ENCODE assay signal across 17 cellular contexts in the genomic region with DNA sequence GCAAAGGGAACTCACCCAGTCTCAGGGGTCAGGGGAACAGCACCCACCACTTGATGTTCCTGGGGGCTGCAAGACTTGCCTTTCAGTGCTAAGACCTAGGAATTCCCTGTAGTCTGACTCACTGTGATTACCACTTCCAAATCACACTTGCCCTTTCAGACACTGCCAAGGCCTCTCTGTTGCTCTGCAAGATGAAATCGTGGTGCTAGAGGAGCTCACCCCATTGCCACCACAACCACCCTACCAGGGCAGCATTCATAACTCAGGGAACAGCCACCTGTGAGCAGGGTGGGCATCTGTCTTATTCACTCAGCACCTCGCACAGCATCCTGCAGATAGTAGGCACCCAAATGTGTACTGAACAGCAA. TPM values are rescaled to one million over a fixed set of nuclear protein-coding genes. Genes with fewer than 3 reads are reported as not detected.
DNase-seq lines count a peak whose midpoint lies in the region; ATAC-seq lines count a peak whose summit lies in the region.
"Had no signal": no experiment of that assay in that cellular context is flagged by ENCODE, and none has a peak within 500 bp of the region (broad histone marks: within the 10 kb centered on the region; RNA-seq: fewer than 3 reads in every experiment).

No MANE protein-coding gene starts in this region.

- DNase-seq in activated naive CD4-positive, alpha-beta T cell treated with anti-CD3 and anti-CD28 coated beads for 36 hours, result no peak
- DNase-seq in activated naive CD4-positive, alpha-beta T cell treated with anti-CD3 and anti-CD28 coated beads, Interleukin-2, amount 10 ng/mL, durations not matched to agents 7 days and 5 days, result no peak
- DNase-seq in activated naive CD8-positive, alpha-beta T cell treated with anti-CD3 and anti-CD28 coated beads, Interleukin-2, amount 50 U/mL, for 24 hours, result no peak
- peak; percentile 54 for DNase-seq in iris pigment epithelial cell (ENCODE audit: low read depth)
- no peak for DNase-seq in stimulated activated naive CD8-positive, alpha-beta T cell treated with anti-CD3 and anti-CD28 coated beads, Interleukin-15, amount 100 ng/mL, for 72 hours
- DNase-seq in nucleus accumbens (lab: John Stamatoyannopoulos, UW), result no peak
- no peak for DNase-seq in Karpas-422
- DNase-seq in NCI-H2081 (lab: John Stamatoyannopoulos, UW), result no peak
- DNase-seq: activated gamma-delta T cell, foreskin keratinocyte, NCI-H2081 treated with DMSO at 0.1 percent for 48 hours, NCI-H526, PC-9, posterior cingulate gyrus had no signal

- peaks cover 21% of the 10 kb centered on the region for H3K79me2 ChIP-seq in Karpas-422 (ENCODE audit: low read length)

- H3K4me3 Mint-ChIP-seq in activated naive CD4-positive, alpha-beta T cell treated with anti-CD3 and anti-CD28 coated beads for 36 hours, result no peak overlapping the region
- H3K4me3 Mint-ChIP-seq in activated naive CD4-positive, alpha-beta T cell treated with anti-CD3 and anti-CD28 coated beads, Interleukin-2, amount 10 ng/mL, durations not matched to agents 7 days and 5 days, result no peak overlapping the region
- no peak overlapping the region for H3K4me3 Mint-ChIP-seq in activated naive CD8-positive, alpha-beta T cell treated with anti-CD3 and anti-CD28 coated beads, Interleukin-2, amount 50 U/mL, for 24 hours
- H3K4me3 Mint-ChIP-seq in stimulated activated naive CD8-positive, alpha-beta T cell treated with anti-CD3 and anti-CD28 coated beads, Interleukin-15, amount 100 ng/mL, for 72 hours, result no peak overlapping the region

- no peak overlapping the region for H3K4me2 ChIP-seq in Karpas-422 (ENCODE audit: low read depth, low read length, poor library complexity, severe bottlenecking)
- H3K4me2 ChIP-seq: PC-9 had no signal

- no peak overlapping the region for H3K9ac ChIP-seq in Karpas-422 (ENCODE audit: low read length)

- intact Hi-C loops in activated naive CD4-positive, alpha-beta T cell treated with anti-CD3 and anti-CD28 coated beads for 36 hours (cut with micrococcal nuclease), result loop anchor here (10.0 kb wide), 1 partner anchor 338 kb away; no protein-coding TSS in a partner anchor

- H3K27ac Mint-ChIP-seq in activated naive CD4-positive, alpha-beta T cell treated with anti-CD3 and anti-CD28 coated beads for 36 hours, result peak overlapping the region; percentile 54
- no peak overlapping the region for H3K27ac Mint-ChIP-seq in activated naive CD4-positive, alpha-beta T cell treated with anti-CD3 and anti-CD28 coated beads, Interleukin-2, amount 10 ng/mL, durations not matched to agents 7 days and 5 days
- peak overlapping the region; percentile 20 for H3K27ac Mint-ChIP-seq in activated naive CD8-positive, alpha-beta T cell treated with anti-CD3 and anti-CD28 coated beads, Interleukin-2, amount 50 U/mL, for 24 hours
- H3K27ac Mint-ChIP-seq in stimulated activated naive CD8-positive, alpha-beta T cell treated with anti-CD3 and anti-CD28 coated beads, Interleukin-15, amount 100 ng/mL, for 72 hours, result peak overlapping the region in 1 of 2 donors; percentile 29

- no peaks in the 10 kb centered on the region for H4K20me1 ChIP-seq in Karpas-422 (ENCODE audit: insufficient read depth, low read depth, low read length)

- no peaks in the 10 kb centered on the region for H3K9me3 ChIP-seq in Karpas-422 (ENCODE audit: low read length)
- H3K9me3 ChIP-seq: vagina had no signal

- no peak overlapping the region for H3K4me3 ChIP-seq in Karpas-422 (ENCODE audit: low read length)
- H3K4me3 ChIP-seq: PC-9, SK-N-MC, vagina had no signal

- no peak overlapping the region for H2AFZ ChIP-seq in Karpas-422 (ENCODE audit: low read length)
- H2AFZ ChIP-seq: PC-9 had no signal

- no peaks in the 10 kb centered on the region for H3K9me2 ChIP-seq in Karpas-422 (replicated peaks; ENCODE audit: insufficient read depth, low read length)

- no peaks in the 10 kb centered on the region for H3K9me3 Mint-ChIP-seq in activated naive CD4-positive, alpha-beta T cell treated with anti-CD3 and anti-CD28 coated beads for 36 hours
- no peaks in the 10 kb centered on the region for H3K9me3 Mint-ChIP-seq in activated naive CD4-positive, alpha-beta T cell treated with anti-CD3 and anti-CD28 coated beads, Interleukin-2, amount 10 ng/mL, durations not matched to agents 7 days and 5 days
- no peaks in the 10 kb centered on the region for H3K9me3 Mint-ChIP-seq in activated naive CD8-positive, alpha-beta T cell treated with anti-CD3 and anti-CD28 coated beads, Interleukin-2, amount 50 U/mL, for 24 hours
- no peaks in the 10 kb centered on the region for H3K9me3 Mint-ChIP-seq in stimulated activated naive CD8-positive, alpha-beta T cell treated with anti-CD3 and anti-CD28 coated beads, Interleukin-15, amount 100 ng/mL, for 72 hours

- peaks cover 28% of the 10 kb centered on the region for H3K36me3 ChIP-seq in Karpas-422 (ENCODE audit: insufficient read depth, low read length)

- H3K27ac ChIP-seq in Karpas-422 (ENCODE audit: low read length), result no peak overlapping the region
- H3K27ac ChIP-seq: foreskin keratinocyte, PC-9, SK-N-MC, vagina had no signal

- peaks cover 20% of the 10 kb centered on the region for H3K36me3 Mint-ChIP-seq in activated naive CD4-positive, alpha-beta T cell treated with anti-CD3 and anti-CD28 coated beads for 36 hours (ENCODE audit: low read depth)
- H3K36me3 Mint-ChIP-seq in activated naive CD4-positive, alpha-beta T cell treated with anti-CD3 and anti-CD28 coated beads, Interleukin-2, amount 10 ng/mL, durations not matched to agents 7 days and 5 days, result peaks cover 60% of the 10 kb centered on the region
- H3K36me3 Mint-ChIP-seq in activated naive CD8-positive, alpha-beta T cell treated with anti-CD3 and anti-CD28 coated beads, Interleukin-2, amount 50 U/mL, for 24 hours (ENCODE audit: low read depth), result peaks cover 50% of the 10 kb centered on the region

- peaks cover 13% of the 10 kb centered on the region for H3K4me1 Mint-ChIP-seq in activated naive CD4-positive, alpha-beta T cell treated with anti-CD3 and anti-CD28 coated beads for 36 hours (ENCODE audit: low read depth)
- H3K4me1 Mint-ChIP-seq in activated naive CD4-positive, alpha-beta T cell treated with anti-CD3 and anti-CD28 coated beads, Interleukin-2, amount 10 ng/mL, durations not matched to agents 7 days and 5 days, result peaks cover 16% of the 10 kb centered on the region
- peaks cover 30% of the 10 kb centered on the region for H3K4me1 Mint-ChIP-seq in activated naive CD8-positive, alpha-beta T cell treated with anti-CD3 and anti-CD28 coated beads, Interleukin-2, amount 50 U/mL, for 24 hours
- H3K4me1 Mint-ChIP-seq in stimulated activated naive CD8-positive, alpha-beta T cell treated with anti-CD3 and anti-CD28 coated beads, Interleukin-15, amount 100 ng/mL, for 72 hours, result peaks cover 34% of the 10 kb centered on the region

- CTCF ChIA-PET in activated naive CD4-positive, alpha-beta T cell treated with anti-CD3 and anti-CD28 coated beads for 36 hours (lab: Charles Lee), result no interaction called here
- CTCF ChIA-PET in activated naive CD4-positive, alpha-beta T cell treated with anti-CD3 and anti-CD28 coated beads, Interleukin-2, amount 10 ng/mL, durations not matched to agents 7 days and 5 days (lab: Charles Lee), result interaction anchor here (0.6 to 1.2 kb wide), 2 partner anchors 90 to 394 kb away, joined by 3 read pairs; no protein-coding TSS in a partner anchor

- no peaks in the 10 kb centered on the region for H3K27me3 ChIP-seq in Karpas-422 (ENCODE audit: low read length)
- H3K27me3 ChIP-seq: foreskin keratinocyte, vagina had no signal

- H3K4me1 ChIP-seq in Karpas-422 (ENCODE audit: low read length), result peaks cover 33% of the 10 kb centered on the region

- peak; percentile 73 for ATAC-seq in activated naive CD8-positive, alpha-beta T cell treated with anti-CD3 and anti-CD28 coated beads, Interleukin-2, amount 50 U/mL, for 24 hours
- ATAC-seq in stimulated activated naive CD8-positive, alpha-beta T cell treated with anti-CD3 and anti-CD28 coated beads, Interleukin-15, amount 100 ng/mL, for 72 hours, result peak; percentile 61
- ATAC-seq: foreskin keratinocyte, left lobe of liver had no signal

- H3K27me3 Mint-ChIP-seq in activated naive CD4-positive, alpha-beta T cell treated with anti-CD3 and anti-CD28 coated beads for 36 hours (ENCODE audit: low read depth), result no peaks in the 10 kb centered on the region
- no peaks in the 10 kb centered on the region for H3K27me3 Mint-ChIP-seq in activated naive CD4-positive, alpha-beta T cell treated with anti-CD3 and anti-CD28 coated beads, Interleukin-2, amount 10 ng/mL, durations not matched to agents 7 days and 5 days
- H3K27me3 Mint-ChIP-seq in activated naive CD8-positive, alpha-beta T cell treated with anti-CD3 and anti-CD28 coated beads, Interleukin-2, amount 50 U/mL, for 24 hours, result no peaks in the 10 kb centered on the region
- H3K27me3 Mint-ChIP-seq in stimulated activated naive CD8-positive, alpha-beta T cell treated with anti-CD3 and anti-CD28 coated beads, Interleukin-15, amount 100 ng/mL, for 72 hours, result no peaks in the 10 kb centered on the region

RNA-seq across cellular contexts. Expression of a gene that starts 36.5 kb away (rescaled TPM):
- total RNA-seq in activated naive CD4-positive, alpha-beta T cell treated with anti-CD3 and anti-CD28 coated beads for 36 hours, result 10 to 100 TPM; 52.2 to 52.6 TPM
- 198 and 201 TPM in 2 replicates for total RNA-seq in Karpas-422 (2014; rRNA removed; shearing (Covaris generic); ENCODE audit: low replicate concordance)
